Comparison of ENCODE assay signal across 28 cellular contexts in the genomic region with DNA sequence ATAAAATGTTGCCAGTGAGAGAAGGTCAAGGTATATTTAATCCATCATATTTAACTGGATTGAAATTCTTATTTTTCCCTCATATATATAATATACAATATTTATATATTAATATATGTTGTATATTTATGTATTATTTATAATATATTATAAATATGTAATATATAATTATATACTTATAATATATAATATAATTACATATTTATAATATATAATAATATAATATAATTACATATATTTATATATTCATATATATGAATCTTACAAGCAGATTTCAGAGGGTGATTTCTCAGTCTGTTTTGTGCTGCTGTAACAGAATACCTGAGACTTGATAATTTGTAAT.
"Had no signal": no experiment of that assay in that cellular context is flagged by ENCODE, and none has a peak within 500 bp of the region (broad histone marks: within the 10 kb centered on the region; RNA-seq: fewer than 3 reads in every experiment).

No MANE protein-coding gene starts in this region.

- H3K36me3 Mint-ChIP-seq: activated naive CD8-positive, alpha-beta T cell treated with anti-CD3 and anti-CD28 coated beads for 36 hours had no signal

- H3K27ac ChIP-seq: ascending aorta, body of pancreas, breast epithelium had no signal

- H3K4me1 ChIP-seq: breast epithelium had no signal

- H3K27ac Mint-ChIP-seq: activated CD4-positive, alpha-beta T cell treated with anti-CD3 and anti-CD28 coated beads for 36 hours; activated CD4-positive, alpha-beta T cell treated with anti-CD3 and anti-CD28 coated beads, Interleukin-2, amount 10 ng/mL, durations not matched to agents 7 days and 5 days; activated CD8-positive, alpha-beta T cell treated with anti-CD3 and anti-CD28 coated beads, Interleukin-2, amount 10 ng/mL, durations not matched to agents 7 days and 5 days; activated naive CD4-positive, alpha-beta T cell treated with anti-CD3 and anti-CD28 coated beads for 36 hours; activated naive CD8-positive, alpha-beta T cell treated with anti-CD3 and anti-CD28 coated beads for 36 hours; activated T-cell treated with anti-CD3 and anti-CD28 coated beads, Interleukin-2, amount 50 U/mL, for 24 hours; activated T-helper 2 cell treated with anti-CD3 and anti-CD28 coated beads, Interferon-gamma antibody, Interleukin-2, Interleukin-4, amounts not matched to agents 10 μg/mL and 5 μg/mL and 100 μg/mL, durations not matched to agents 14 hours and 24 hours and 36 hours had no signal

- H3K4me3 Mint-ChIP-seq: activated CD4-positive, alpha-beta T cell treated with anti-CD3 and anti-CD28 coated beads for 36 hours; activated CD4-positive, alpha-beta T cell treated with anti-CD3 and anti-CD28 coated beads, Interleukin-2, amount 10 ng/mL, durations not matched to agents 7 days and 5 days; activated CD8-positive, alpha-beta T cell treated with anti-CD3 and anti-CD28 coated beads, Interleukin-2, amount 10 ng/mL, durations not matched to agents 7 days and 5 days; activated naive CD4-positive, alpha-beta T cell treated with anti-CD3 and anti-CD28 coated beads for 36 hours; activated naive CD8-positive, alpha-beta T cell treated with anti-CD3 and anti-CD28 coated beads for 36 hours; activated T-cell treated with anti-CD3 and anti-CD28 coated beads, Interleukin-2, amount 50 U/mL, for 24 hours had no signal

- H3K27me3 ChIP-seq: ascending aorta, body of pancreas, breast epithelium had no signal

- DNase-seq: activated CD4-positive, alpha-beta T cell treated with anti-CD3 and anti-CD28 coated beads for 36 hours; activated CD4-positive, alpha-beta T cell treated with anti-CD3 and anti-CD28 coated beads, Interleukin-2, amount 10 ng/mL, durations not matched to agents 7 days and 5 days; activated CD4-positive, alpha-beta T cell treated with anti-CD3 and anti-CD28 coated beads, Interleukin-2, amount 50 U/mL, for 48 hours; activated CD8-positive, alpha-beta T cell treated with anti-CD3 and anti-CD28 coated beads, Interleukin-2, amount 10 ng/mL, durations not matched to agents 7 days and 5 days; activated gamma-delta T cell treated with Interleukin-2 at 50 U/mL for 16 hours; activated naive CD4-positive, alpha-beta T cell treated with anti-CD3 and anti-CD28 coated beads for 36 hours; activated naive CD8-positive, alpha-beta T cell treated with anti-CD3 and anti-CD28 coated beads for 36 hours; activated T-cell treated with anti-CD3 and anti-CD28 coated beads, Interleukin-2, amount 50 U/mL, for 24 hours; amygdala; body of pancreas; Kasumi-1; KG1; MM.1S; NCI-H1092; NCI-H1436 treated with DMSO at 0.1 percent for 48 hours; NCI-H1694 treated with DMSO at 0.1 percent for 48 hours; NCI-H2029; NCI-H510A; NCI-H526; NCI-H748 treated with DMSO at 0.1 percent for 48 hours; NK-92 treated with Interleukin-12 subunit alpha and Interleukin-12 subunit beta, amount 100 ng/mL, for 24 hours; Right ventricle myocardium superior; SW 1271; T-helper 1 cell; T1000 had no signal

- H3K4me3 ChIP-seq: ascending aorta, body of pancreas, breast epithelium had no signal

- H3K4me1 Mint-ChIP-seq: activated CD4-positive, alpha-beta T cell treated with anti-CD3 and anti-CD28 coated beads for 36 hours; activated CD4-positive, alpha-beta T cell treated with anti-CD3 and anti-CD28 coated beads, Interleukin-2, amount 10 ng/mL, durations not matched to agents 7 days and 5 days had no signal

- H3K9me3 ChIP-seq: ascending aorta, body of pancreas, breast epithelium had no signal

- H3K9me3 Mint-ChIP-seq: activated CD4-positive, alpha-beta T cell treated with anti-CD3 and anti-CD28 coated beads, Interleukin-2, amount 10 ng/mL, durations not matched to agents 7 days and 5 days; activated naive CD4-positive, alpha-beta T cell treated with anti-CD3 and anti-CD28 coated beads for 36 hours; activated naive CD8-positive, alpha-beta T cell treated with anti-CD3 and anti-CD28 coated beads for 36 hours; activated T-cell treated with anti-CD3 and anti-CD28 coated beads, Interleukin-2, amount 50 U/mL, for 24 hours; activated T-helper 2 cell treated with anti-CD3 and anti-CD28 coated beads, Interferon-gamma antibody, Interleukin-2, Interleukin-4, amounts not matched to agents 10 μg/mL and 5 μg/mL and 100 μg/mL, durations not matched to agents 14 hours and 24 hours and 36 hours had no signal

- H3K36me3 ChIP-seq: ascending aorta, breast epithelium had no signal
